ENCODE assay signal across 15 cellular contexts in the genomic region with DNA sequence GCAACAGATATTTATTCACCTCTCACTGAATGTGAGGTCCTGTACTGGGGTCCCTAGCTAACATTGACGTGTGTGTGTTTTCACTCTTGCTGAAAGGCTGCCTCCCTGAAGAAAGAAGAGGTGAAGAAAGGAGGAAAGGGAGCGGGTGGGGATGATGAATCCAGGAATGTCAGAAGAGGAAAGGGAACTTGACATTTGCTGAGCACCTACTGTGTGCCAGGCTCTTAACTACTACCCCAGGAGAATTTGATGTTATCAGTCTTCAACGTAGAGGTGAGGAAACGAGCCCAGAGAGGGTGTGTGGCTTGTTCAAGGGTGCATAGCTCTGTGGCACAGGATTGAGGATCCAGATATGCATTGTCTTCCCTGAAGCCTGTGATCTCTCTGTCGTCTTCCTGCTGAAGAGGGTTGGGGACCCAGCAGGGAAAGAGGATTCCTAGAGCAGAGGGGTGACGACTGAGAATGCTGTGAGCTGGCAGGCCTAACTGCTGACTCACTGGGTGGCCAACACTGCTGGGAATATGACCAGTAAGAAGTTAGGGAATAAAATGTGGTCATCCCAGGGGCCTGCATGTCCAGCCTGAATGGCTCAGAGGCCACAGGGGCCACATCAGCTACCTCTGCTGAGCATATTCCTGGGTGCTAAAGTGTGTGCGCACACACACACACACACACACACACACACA.
DNase-seq lines count a peak whose midpoint lies in the region; ATAC-seq, FAIRE-seq and TF ChIP-seq lines count a peak whose summit lies in the region.
"Had no signal": no experiment of that assay in that cellular context is flagged by ENCODE, and none has a peak within 500 bp of the region (broad histone marks: within the 10 kb centered on the region; RNA-seq: fewer than 3 reads in every experiment).

No MANE protein-coding gene starts in this region.

- ATAC-seq in GM21381 (IDR thresholded peaks at IDR 0.05; ENCODE audit: unreplicated experiment) (no peak), HG02798 (IDR thresholded peaks at IDR 0.05; ENCODE audit: poor library complexity, unreplicated experiment) (no peak)
- ATAC-seq: body of pancreas had no signal

- DNase-seq in ACHN: peak; percentile 57
- peak; percentile 90 for DNase-seq in H54 (ENCODE audit: insufficient read length, low spot score)
- peak; percentile 23 for DNase-seq in adipocyte (ENCODE audit: low read depth)
- peak; percentile 52 for DNase-seq in glomerular visceral epithelial cell (ENCODE audit: extremely low spot score)
- DNase-seq in inferior parietal cortex (ENCODE audit: extremely low spot score): no peak
- DNase-seq in NCI-H1105 treated with DMSO at 0.1 percent for 48 hours (lab: John Stamatoyannopoulos, UW): no peak
- DNase-seq: activated CD4-positive, alpha-beta memory T cell treated with anti-CD3 and anti-CD28 coated beads, Interleukin-2, amount 10 ng/mL, durations not matched to agents 7 days and 5 days; body of pancreas; effector CD4-positive, alpha-beta T cell; kidney; NCI-H1048; NCI-H2227 treated with DMSO at 0.1 percent for 48 hours; SJCRH30 had no signal

- peaks cover 17% of the 10 kb centered on the region for H3K9me3 ChIP-seq in adipocyte (ENCODE audit: control insufficient read depth, low read length)
- H3K9me3 ChIP-seq: body of pancreas, SJCRH30 had no signal

- 0 out of 2 replicates have a peak, but pooled peaks have one; percentile 10 for TF ChIP-seq POLR2A in H54 (IDR thresholded peaks at IDR 0.05; ENCODE audit: low read depth, low read length)

- H3K27me3 ChIP-seq in adipocyte (replicated peaks; ENCODE audit: control insufficient read depth, insufficient read depth, low read length): peaks cover 68% of the 10 kb centered on the region
- H3K27me3 ChIP-seq: body of pancreas, SJCRH30 had no signal

- in situ Hi-C loops in ACHN (cut with HindIII; ENCODE audit: low pct_ligation_motif_present, low pct_unique_long_range_greater_than_20kb, low sequenced_read_pairs): no loop called here

- no peaks in the 10 kb centered on the region for H3K4me1 ChIP-seq in adipocyte (ENCODE audit: control insufficient read depth, insufficient read depth, low read length)
- H3K4me1 ChIP-seq: SJCRH30 had no signal

- no peaks in the 10 kb centered on the region for H3K36me3 ChIP-seq in adipocyte (ENCODE audit: control insufficient read depth, insufficient read depth, low read length, severe bottlenecking)
- H3K36me3 ChIP-seq: SJCRH30 had no signal

- FAIRE-seq in H54 (lab: Jason Lieb, UNC): peak; percentile 80
- FAIRE-seq: kidney had no signal

- no peak overlapping the region for H3K9ac ChIP-seq in adipocyte (ENCODE audit: low read length)

- H3K4me3 ChIP-seq in adipocyte (ENCODE audit: low read length): no peak overlapping the region
- H3K4me3 ChIP-seq: body of pancreas, SJCRH30 had no signal

Comparison
In these comparisons a context has a peak if more than half of its experiments do, and no peak if none do; other contexts are left out.
1. DNase-seq: peak in ACHN (single experiment), H54 (single experiment), adipocyte (single experiment) and glomerular visceral epithelial cell (single experiment); none in inferior parietal cortex (single experiment) and NCI-H1105 treated with DMSO at 0.1 percent for 48 hours (single experiment).